ENCODE assay signal across 22 cellular contexts in the genomic region with DNA sequence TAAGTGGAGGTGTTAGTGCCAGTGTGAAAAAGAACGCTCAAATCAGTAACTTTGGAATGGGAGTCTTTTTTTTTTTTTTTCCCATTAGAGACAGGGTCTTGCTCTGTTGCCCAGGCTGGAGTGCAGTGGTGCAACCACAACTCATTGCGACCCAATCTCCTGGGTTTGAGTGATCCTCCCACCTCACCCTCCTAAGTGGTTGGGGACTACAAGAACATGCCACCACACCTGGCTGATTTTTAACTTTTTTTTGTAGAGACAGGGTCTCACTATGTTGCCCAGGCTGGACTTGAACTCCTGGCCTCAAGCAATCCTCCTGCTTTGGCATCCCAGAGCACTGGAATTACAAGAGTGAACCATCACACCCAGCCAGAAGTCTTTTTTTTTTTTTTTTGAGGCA. TPM values are rescaled to one million over a fixed set of nuclear protein-coding genes. Genes with fewer than 3 reads are reported as not detected.
DNase-seq lines count a peak whose midpoint lies in the region; ATAC-seq, FAIRE-seq and TF ChIP-seq lines count a peak whose summit lies in the region.
"Had no signal": no experiment of that assay in that cellular context is flagged by ENCODE, and none has a peak within 500 bp of the region (broad histone marks: within the 10 kb centered on the region; RNA-seq: fewer than 3 reads in every experiment).

No MANE protein-coding gene starts in this region.

- peak overlapping the region; percentile 54 for H4K12ac ChIP-seq in trophoblast cell (ENCODE audit: low read depth, low read length)

- ATAC-seq in HepG2 (no peak), right lobe of liver (no peak), WTC11 (no peak)
- ATAC-seq: GM12878 had no signal

- no peak for TF ChIP-seq CTCF in HepG2 (CRISPR knock-in tag; IDR thresholded peaks at IDR 0.05)
- no peak for TF ChIP-seq CTCF in right lobe of liver (IDR thresholded peaks at IDR 0.05)
- no peak for TF ChIP-seq CTCF in WTC11 (IDR thresholded peaks at IDR 0.05)

- H3K36me3 Mint-ChIP-seq in WTC11: peaks cover 7% of the 10 kb centered on the region

- H3K14ac ChIP-seq in trophoblast cell (ENCODE audit: low read length): no peak overlapping the region

- FAIRE-seq in HepG2 (lab: Jason Lieb, UNC): no peak
- FAIRE-seq: A204.1, D721Med, GM12878, H1 had no signal

- H4K20me1 ChIP-seq in HepG2 (ENCODE audit: insufficient read depth, low read length): peaks cover 18% of the 10 kb centered on the region
- peaks cover 6% of the 10 kb centered on the region; the same call in 1 of the 2 replicates for H4K20me1 ChIP-seq in GM23248 (ENCODE audit: insufficient read depth)

- H3K9me3 ChIP-seq in HepG2 (ENCODE audit: low read length): no peaks in the 10 kb centered on the region
- H3K9me3 ChIP-seq in right lobe of liver: no peaks in the 10 kb centered on the region
- H3K9me3 ChIP-seq in trophoblast cell (ENCODE audit: insufficient read depth, low read depth, low read length): no peaks in the 10 kb centered on the region
- no peaks in the 10 kb centered on the region for H3K9me3 ChIP-seq in GM23248 (ENCODE audit: low read depth)
- H3K9me3 ChIP-seq: BLaER1 had no signal

- H2BK12ac ChIP-seq in trophoblast cell (ENCODE audit: low read length): no peak overlapping the region

- TF ChIP-seq POLR2A in HepG2 (IDR thresholded peaks at IDR 0.05; ENCODE audit: insufficient read depth in 1 of 2, low read depth in 2 of 2, low read length in 2 of 2) (no peak), right lobe of liver (IDR thresholded peaks at IDR 0.05) (no peak)

- no peak for TF ChIP-seq RAD21 in HepG2 (CRISPR knock-in tag; IDR thresholded peaks at IDR 0.05)

- no peak overlapping the region for H3K4me2 ChIP-seq in HepG2 (ENCODE audit: low read depth, low read length)
- H3K4me2 ChIP-seq in trophoblast cell (ENCODE audit: low read length): no peak overlapping the region
- no peak overlapping the region for H3K4me2 ChIP-seq in GM23248 (ENCODE audit: unreplicated experiment)
- H3K4me2 ChIP-seq: BLaER1 had no signal

- no peak overlapping the region for H3K18ac ChIP-seq in trophoblast cell (ENCODE audit: low read length)

- peaks cover 31% of the 10 kb centered on the region for H3F3A ChIP-seq in GM23248 (ENCODE audit: insufficient read depth)

- CTCF ChIA-PET in HepG2 (lab: Yijun Ruan, JAX; ENCODE audit: low intra/inter-chr PET ratio, low total read pairs): no interaction called here
- CTCF ChIA-PET in WTC11 (lab: Charles Lee): interaction anchor here (0.6 kb wide), 1 partner anchor 10 kb away, joined by 3 read pairs; no protein-coding TSS in a partner anchor

- H2AFZ ChIP-seq in HepG2 (ENCODE audit: low read length): no peak overlapping the region
- H2AFZ ChIP-seq in trophoblast cell (ENCODE audit: insufficient read depth, low read length, poor library complexity): no peak overlapping the region
- no peak overlapping the region for H2AFZ ChIP-seq in GM23248

- H3K4me3 Mint-ChIP-seq in WTC11: no peak overlapping the region
- H3K4me3 Mint-ChIP-seq: B cell; CD8-positive, alpha-beta memory T cell had no signal

- no peak overlapping the region for H2AK5ac ChIP-seq in trophoblast cell (ENCODE audit: low read length)

- H3K27ac Mint-ChIP-seq in WTC11: no peak overlapping the region
- H3K27ac Mint-ChIP-seq: B cell; CD4-positive, CD25-positive, alpha-beta regulatory T cell had no signal

- H3K79me1 ChIP-seq in trophoblast cell (ENCODE audit: low read length): no peaks in the 10 kb centered on the region

- H3K9me2 ChIP-seq in GM23248 (ENCODE audit: insufficient read depth): no peaks in the 10 kb centered on the region

- H3K36me3 ChIP-seq in HepG2 (replicated peaks in 1 of 2; ENCODE audit: control insufficient read depth in 1 of 2, insufficient read depth in 2 of 2, low read length in 2 of 2) (peaks cover 15 to 62% of the 10 kb centered on the region in 2 experiments), right lobe of liver (peaks cover 2 to 13% (median 8%) of the 10 kb centered on the region in 4 donors), trophoblast cell (ENCODE audit: control insufficient read depth in 1 of 2, insufficient read depth in 2 of 2, low read length in 2 of 2) (peaks cover 11 to 12% of the 10 kb centered on the region in 2 experiments), GM23248 (ENCODE audit: low read depth) (peaks cover 19% of the 10 kb centered on the region; the same call in 1 of the 2 replicates)

- H3K27me3 ChIP-seq in HepG2 (ENCODE audit: control insufficient read depth in 1 of 2, insufficient read depth in 2 of 2, low read length in 2 of 2) (no peaks in the 10 kb centered on the region), right lobe of liver (no peaks in the 10 kb centered on the region), trophoblast cell (ENCODE audit: insufficient read depth, low read length) (no peaks in the 10 kb centered on the region), GM23248 (replicated peaks; ENCODE audit: insufficient read depth) (no peaks in the 10 kb centered on the region)
- H3K27me3 ChIP-seq: BLaER1 had no signal

- no peak overlapping the region for H3K23ac ChIP-seq in trophoblast cell (ENCODE audit: low read length)

- no peak overlapping the region for H3K27ac ChIP-seq in HepG2 (ENCODE audit: extremely low read length, insufficient read depth, low read length)
- no peak overlapping the region for H3K27ac ChIP-seq in right lobe of liver
- no peak overlapping the region for H3K27ac ChIP-seq in trophoblast cell (ENCODE audit: low read depth, low read length)
- no peak overlapping the region for H3K27ac ChIP-seq in GM23248
- H3K27ac ChIP-seq: 22Rv1, BLaER1, C4-2B had no signal

- no peaks in the 10 kb centered on the region for H3K4me1 ChIP-seq in HepG2 (ENCODE audit: insufficient read depth, low read length)
- H3K4me1 ChIP-seq in right lobe of liver: no peaks in the 10 kb centered on the region
- H3K4me1 ChIP-seq in trophoblast cell (ENCODE audit: control insufficient read depth in 1 of 2, insufficient read depth in 2 of 2, low read length in 2 of 2): no peaks in the 10 kb centered on the region
- peaks cover 30% of the 10 kb centered on the region for H3K4me1 ChIP-seq in GM23248 (ENCODE audit: insufficient read depth)
- H3K4me1 ChIP-seq: BLaER1 had no signal

- H3K9ac ChIP-seq in HepG2 (ENCODE audit: insufficient read depth, low read depth, low read length): no peak overlapping the region
- no peak overlapping the region for H3K9ac ChIP-seq in trophoblast cell (ENCODE audit: low read length)
- no peak overlapping the region for H3K9ac ChIP-seq in GM23248
- H3K9ac ChIP-seq: BLaER1 had no signal

- TF ChIP-seq EP300 in HepG2 (IDR thresholded peaks at IDR 0.05; ENCODE audit: low read depth in 2 of 2, low read length in 2 of 2) (no peak), HepG2 (CRISPR knock-in tag; IDR thresholded peaks at IDR 0.05; ENCODE audit: borderline replicate concordance) (no peak)

- H3K4me1 Mint-ChIP-seq in WTC11: peaks cover 18% of the 10 kb centered on the region

- H3K79me2 ChIP-seq in HepG2 (ENCODE audit: insufficient read depth, low read length) (peaks cover 58% of the 10 kb centered on the region), trophoblast cell (ENCODE audit: control insufficient read depth, insufficient read depth, low read length, poor library complexity) (no peaks in the 10 kb centered on the region), GM23248 (ENCODE audit: insufficient read depth) (peaks cover 100% of the 10 kb centered on the region)

- no TSS peak for BruUV-seq in HepG2 (replicated peaks; lab: Mats Ljungman, UMichigan)

- H3K9me3 Mint-ChIP-seq in WTC11: no peaks in the 10 kb centered on the region
- H3K9me3 Mint-ChIP-seq: CD4-positive, CD25-positive, alpha-beta regulatory T cell; CD8-positive, alpha-beta memory T cell had no signal

- in situ Hi-C loops in HepG2 (cut with HindIII; ENCODE audit: extremely low pct_ligation_motif_present, low pct_unique_long_range_greater_than_20kb): no loop called here
- in situ Hi-C loops in GM23248 (cut with MboI): no loop called here

- intact Hi-C loops in HepG2 (cut with micrococcal nuclease; ENCODE audit: unreplicated experiment): no loop called here
- intact Hi-C loops in right lobe of liver (cut with DNase I): no loop called here

- H3K4me3 ChIP-seq in HepG2 (replicated peaks in 1 of 3; ENCODE audit: insufficient read depth in 1 of 3, low read depth in 2 of 3, low read length in 3 of 3) (no peak overlapping the region), right lobe of liver (no peak overlapping the region), trophoblast cell (ENCODE audit: low read depth, low read length) (no peak overlapping the region), GM23248 (no peak overlapping the region)
- H3K4me3 ChIP-seq: BLaER1, GM12878 had no signal

- no peak overlapping the region for H2BK120ac ChIP-seq in trophoblast cell (ENCODE audit: insufficient read depth, low read length, poor library complexity)

- 100% methylated on average over 2 of the region's 2 CpGs for WGBS in HepG2 (ENCODE audit: low lambda C conversion rate)
- 94% methylated on average over 2 of the region's 2 CpGs for WGBS in right lobe of liver (ENCODE audit: insufficient coverage, low coverage, low lambda C conversion rate, missing lambda C conversion rate)
- no CpG with 5 or more reads among the region's 2 CpGs for WGBS in trophoblast cell (ENCODE audit: extremely low coverage, insufficient coverage, insufficient read length)
- WGBS in GM23248 (ENCODE audit: low coverage in 1 of 2, low lambda C conversion rate in 2 of 2, missing lambda C conversion rate in 2 of 2), 2 experiments: 96 to 98% methylated on average over 2 of the region's 2 CpGs

- POLR2A ChIA-PET in HepG2 (lab: Yijun Ruan, JAX): interaction anchor here (1.9 kb wide), 1 partner anchor 20 kb away, joined by 5 read pairs; a partner anchor contains a TSS
- POLR2A ChIA-PET in WTC11 (lab: Charles Lee): no interaction called here

- no peak overlapping the region for H4K8ac ChIP-seq in trophoblast cell (ENCODE audit: low read depth, low read length)

- no peaks in the 10 kb centered on the region for H3K27me3 Mint-ChIP-seq in WTC11 (ENCODE audit: low read depth)
- H3K27me3 Mint-ChIP-seq: B cell; CD4-positive, CD25-positive, alpha-beta regulatory T cell; CD8-positive, alpha-beta memory T cell had no signal

- no peak overlapping the region for H3K4ac ChIP-seq in trophoblast cell (ENCODE audit: low read depth, low read length)

- DNase-seq in HepG2 (ENCODE audit: low spot score) (no peak), right lobe of liver (no peak), WTC11 (ENCODE audit: low spot score) (no peak), trophoblast cell (no peak), SIG-M5 (lab: John Stamatoyannopoulos, UW) (no peak), GM23248 (no peak)
- DNase-seq: CD4-positive, CD25-positive, alpha-beta regulatory T cell; CD8-positive, alpha-beta memory T cell; DMS 273 treated with DMSO at 0.1 percent for 48 hours; DMS79; EL; GDM1; H7; HCEC 1CT had no signal

- H2BK5ac ChIP-seq in trophoblast cell (ENCODE audit: low read depth, low read length, poor library complexity): no peak overlapping the region

- no peak overlapping the region for H4K91ac ChIP-seq in trophoblast cell (ENCODE audit: low read depth, low read length)

RNA-seq across cellular contexts. Expression of a gene that starts 19.7 kb away (rescaled TPM):
- total RNA-seq in HepG2 (2016; rRNA removed; fragmentation: Illumina TruSeq; extraction: Trizol): 12.6 and 16.4 TPM in 2 replicates
- 8.1 and 10.9 TPM in 2 replicates for total RNA-seq in HepG2 (2016; cell fraction: cytosol; rRNA removed; fragmentation: Illumina TruSeq; extraction: Trizol; ENCODE audit: low read depth)
- total RNA-seq in HepG2 (2016; cell fraction: insoluble cytoplasmic fraction; rRNA removed; fragmentation: Illumina TruSeq; extraction: Trizol): 12.6 and 15.5 TPM in 2 replicates
- total RNA-seq in HepG2 (2016; cell fraction: membrane; rRNA removed; fragmentation: Illumina TruSeq; extraction: Trizol): 11.0 and 12.1 TPM in 2 replicates
- 16.5 and 18.6 TPM in 2 replicates for total RNA-seq in HepG2 (2016; cell fraction: nucleus; rRNA removed; fragmentation: Illumina TruSeq; extraction: Trizol)
- polyA plus RNA-seq in HepG2 (2011; rRNA removed): 9.9 TPM in 2 replicates
- 6.1 and 8.1 TPM in 2 replicates for polyA plus RNA-seq in HepG2 (2011; cell fraction: cytosol; rRNA removed)
- 11.4 and 11.9 TPM in 2 replicates for polyA plus RNA-seq in HepG2 (2011; cell fraction: nucleus; rRNA removed)
- 11.4 and 11.7 TPM in 2 replicates for polyA plus RNA-seq in HepG2 (2012)
- polyA plus RNA-seq in HepG2 (2016; cell fraction: cytosol; fragmentation: Illumina TruSeq; extraction: Trizol; ENCODE audit: low read depth): 0.65 and 0.83 TPM in 2 replicates
- polyA plus RNA-seq in HepG2 (2016; cell fraction: insoluble cytoplasmic fraction; fragmentation: Illumina TruSeq; extraction: Trizol; ENCODE audit: low read depth): 11.7 and 12.4 TPM in 2 replicates
- polyA plus RNA-seq in HepG2 (2016; cell fraction: membrane; fragmentation: Illumina TruSeq; extraction: Trizol; ENCODE audit: low read depth): 2.1 and 2.4 TPM in 2 replicates
- polyA plus RNA-seq in HepG2 (2016; cell fraction: nucleus; fragmentation: Illumina TruSeq; extraction: Trizol; ENCODE audit: insufficient read depth, low read depth): 19.1 and 22.3 TPM in 2 replicates
- polyA minus RNA-seq in HepG2 (2011; rRNA and poly(A)+ RNA removed; ENCODE audit: low replicate concordance): 15.2 and 18.5 TPM in 2 replicates
- polyA minus RNA-seq in HepG2 (2011; cell fraction: cytosol; rRNA and poly(A)+ RNA removed): 17.5 and 19.1 TPM in 2 replicates
- 46.6 and 53.5 TPM in 2 replicates for polyA minus RNA-seq in HepG2 (2011; cell fraction: nucleus; rRNA and poly(A)+ RNA removed)
- total RNA-seq in right lobe of liver: 10 to 100 TPM in 5 of 6 experiments, 1 to 10 TPM in 1; 9.5 to 16.6 (median 10.9) TPM
- 21.4 to 24.2 TPM (median 21.8 TPM) in 3 replicates for total RNA-seq in WTC11 (2021)
- 8.8 and 8.9 TPM in 2 replicates for polyA plus RNA-seq in trophoblast cell (2013)
- total RNA-seq in GM23248 (2014; rRNA removed; shearing (Covaris generic)): 18.1 and 20.2 TPM in 2 replicates
- 11.5 and 12.8 TPM in 2 replicates for polyA plus RNA-seq in GM23248 (2016; fragmentation: Nextera tagmentation; extraction: Ambion mirVana)

RNA-seq across cellular contexts. Expression of a gene that starts 48.2 kb away (rescaled TPM):
- total RNA-seq in HepG2 (2016; rRNA removed; fragmentation: Illumina TruSeq; extraction: Trizol) (85.1 and 148 TPM in 2 replicates), right lobe of liver (10 to 100 TPM in 5 of 6 experiments, 1 to 10 TPM in 1; 8.8 to 15.9 (median 12.1) TPM), WTC11 (2021) (79.1 to 84.5 TPM (median 83.5 TPM) in 3 replicates)
- total RNA-seq in HepG2 (2016; cell fraction: cytosol; rRNA removed; fragmentation: Illumina TruSeq; extraction: Trizol; ENCODE audit: low read depth): 12.9 and 14.6 TPM in 2 replicates
- 88.2 and 150 TPM in 2 replicates for total RNA-seq in HepG2 (2016; cell fraction: insoluble cytoplasmic fraction; rRNA removed; fragmentation: Illumina TruSeq; extraction: Trizol)
- total RNA-seq in HepG2 (2016; cell fraction: membrane; rRNA removed; fragmentation: Illumina TruSeq; extraction: Trizol): 37.4 and 44.8 TPM in 2 replicates
- total RNA-seq in HepG2 (2016; cell fraction: nucleus; rRNA removed; fragmentation: Illumina TruSeq; extraction: Trizol): 50.3 and 56.3 TPM in 2 replicates
- polyA plus RNA-seq in HepG2 (2011; rRNA removed) (33.0 and 38.9 TPM in 2 replicates), GM23248 (2016; fragmentation: Nextera tagmentation; extraction: Ambion mirVana) (16.1 and 16.4 TPM in 2 replicates)
- polyA plus RNA-seq in HepG2 (2011; cell fraction: cytosol; rRNA removed): 16.9 and 17.1 TPM in 2 replicates
- polyA plus RNA-seq in HepG2 (2011; cell fraction: nucleus; rRNA removed): 20.9 and 25.1 TPM in 2 replicates
- polyA plus RNA-seq in HepG2 (2012): 20.9 and 26.3 TPM in 2 replicates
- 4.1 and 4.3 TPM in 2 replicates for polyA plus RNA-seq in HepG2 (2016; cell fraction: cytosol; fragmentation: Illumina TruSeq; extraction: Trizol; ENCODE audit: low read depth)
- polyA plus RNA-seq in HepG2 (2016; cell fraction: insoluble cytoplasmic fraction; fragmentation: Illumina TruSeq; extraction: Trizol; ENCODE audit: low read depth): 65.8 and 72.7 TPM in 2 replicates
- 14.1 and 16.4 TPM in 2 replicates for polyA plus RNA-seq in HepG2 (2016; cell fraction: membrane; fragmentation: Illumina TruSeq; extraction: Trizol; ENCODE audit: low read depth)
- polyA plus RNA-seq in HepG2 (2016; cell fraction: nucleus; fragmentation: Illumina TruSeq; extraction: Trizol; ENCODE audit: insufficient read depth, low read depth): 49.9 and 50.1 TPM in 2 replicates
- polyA minus RNA-seq in HepG2 (2011; rRNA and poly(A)+ RNA removed; ENCODE audit: low replicate concordance): 92.6 and 112 TPM in 2 replicates
- 55.7 and 62.7 TPM in 2 replicates for polyA minus RNA-seq in HepG2 (2011; cell fraction: cytosol; rRNA and poly(A)+ RNA removed)
- 44.9 and 55.3 TPM in 2 replicates for polyA minus RNA-seq in HepG2 (2011; cell fraction: nucleus; rRNA and poly(A)+ RNA removed)
- polyA plus RNA-seq in trophoblast cell (2013): 24.0 and 24.7 TPM in 2 replicates
- 35.8 and 58.0 TPM in 2 replicates for total RNA-seq in GM23248 (2014; rRNA removed; shearing (Covaris generic))

RNA-seq across cellular contexts. Expression of a gene that starts 49.7 kb away (rescaled TPM):
- 25.3 and 31.2 TPM in 2 replicates for total RNA-seq in HepG2 (2016; rRNA removed; fragmentation: Illumina TruSeq; extraction: Trizol)
- total RNA-seq in HepG2 (2016; cell fraction: cytosol; rRNA removed; fragmentation: Illumina TruSeq; extraction: Trizol; ENCODE audit: low read depth): 10.4 and 11.0 TPM in 2 replicates
- 23.4 and 33.3 TPM in 2 replicates for total RNA-seq in HepG2 (2016; cell fraction: insoluble cytoplasmic fraction; rRNA removed; fragmentation: Illumina TruSeq; extraction: Trizol)
- total RNA-seq in HepG2 (2016; cell fraction: membrane; rRNA removed; fragmentation: Illumina TruSeq; extraction: Trizol): 11.0 and 11.6 TPM in 2 replicates
- 17.1 and 17.8 TPM in 2 replicates for total RNA-seq in HepG2 (2016; cell fraction: nucleus; rRNA removed; fragmentation: Illumina TruSeq; extraction: Trizol)
- 11.4 and 14.8 TPM in 2 replicates for polyA plus RNA-seq in HepG2 (2011; rRNA removed)
- polyA plus RNA-seq in HepG2 (2011; cell fraction: cytosol; rRNA removed): 6.7 and 9.1 TPM in 2 replicates
- 6.9 and 8.6 TPM in 2 replicates for polyA plus RNA-seq in HepG2 (2011; cell fraction: nucleus; rRNA removed)
- 13.2 and 16.3 TPM in 2 replicates for polyA plus RNA-seq in HepG2 (2012)
- 4.5 and 5.5 TPM in 2 replicates for polyA plus RNA-seq in HepG2 (2016; cell fraction: cytosol; fragmentation: Illumina TruSeq; extraction: Trizol; ENCODE audit: low read depth)
- polyA plus RNA-seq in HepG2 (2016; cell fraction: insoluble cytoplasmic fraction; fragmentation: Illumina TruSeq; extraction: Trizol; ENCODE audit: low read depth): 28.1 and 31.5 TPM in 2 replicates
- 5.3 and 6.0 TPM in 2 replicates for polyA plus RNA-seq in HepG2 (2016; cell fraction: membrane; fragmentation: Illumina TruSeq; extraction: Trizol; ENCODE audit: low read depth)
- polyA plus RNA-seq in HepG2 (2016; cell fraction: nucleus; fragmentation: Illumina TruSeq; extraction: Trizol; ENCODE audit: insufficient read depth, low read depth): 22.4 and 25.3 TPM in 2 replicates
- polyA minus RNA-seq in HepG2 (2011; rRNA and poly(A)+ RNA removed; ENCODE audit: low replicate concordance): 4.5 and 8.0 TPM in 2 replicates
- 11.1 and 11.4 TPM in 2 replicates for polyA minus RNA-seq in HepG2 (2011; cell fraction: cytosol; rRNA and poly(A)+ RNA removed)
- 24.8 and 26.4 TPM in 2 replicates for polyA minus RNA-seq in HepG2 (2011; cell fraction: nucleus; rRNA and poly(A)+ RNA removed)
- 1 to 10 TPM; 3.5 to 6.9 (median 5.7) TPM for total RNA-seq in right lobe of liver
- 16.0 to 18.1 TPM (median 16.1 TPM) in 3 replicates for total RNA-seq in WTC11 (2021)
- polyA plus RNA-seq in trophoblast cell (2013): 14.8 and 15.5 TPM in 2 replicates
- 30.9 and 34.8 TPM in 2 replicates for total RNA-seq in GM23248 (2014; rRNA removed; shearing (Covaris generic))
- polyA plus RNA-seq in GM23248 (2016; fragmentation: Nextera tagmentation; extraction: Ambion mirVana): 27.1 and 28.4 TPM in 2 replicates

RNA-seq across cellular contexts. Expression of a gene that starts 51.4 kb away (rescaled TPM):
- total RNA-seq in HepG2 (2016; rRNA removed; fragmentation: Illumina TruSeq; extraction: Trizol): 134 and 169 TPM in 2 replicates
- total RNA-seq in HepG2 (2016; cell fraction: cytosol; rRNA removed; fragmentation: Illumina TruSeq; extraction: Trizol; ENCODE audit: low read depth): 60.5 and 63.6 TPM in 2 replicates
- total RNA-seq in HepG2 (2016; cell fraction: insoluble cytoplasmic fraction; rRNA removed; fragmentation: Illumina TruSeq; extraction: Trizol): 127 and 165 TPM in 2 replicates
- total RNA-seq in HepG2 (2016; cell fraction: membrane; rRNA removed; fragmentation: Illumina TruSeq; extraction: Trizol): 55.2 and 56.6 TPM in 2 replicates
- 108 and 132 TPM in 2 replicates for total RNA-seq in HepG2 (2016; cell fraction: nucleus; rRNA removed; fragmentation: Illumina TruSeq; extraction: Trizol)
- polyA plus RNA-seq in HepG2 (2011; rRNA removed): 95.6 and 112 TPM in 2 replicates
- 126 and 132 TPM in 2 replicates for polyA plus RNA-seq in HepG2 (2011; cell fraction: cytosol; rRNA removed)
- 35.3 and 41.3 TPM in 2 replicates for polyA plus RNA-seq in HepG2 (2011; cell fraction: nucleus; rRNA removed)
- 79.1 and 111 TPM in 2 replicates for polyA plus RNA-seq in HepG2 (2012)
- polyA plus RNA-seq in HepG2 (2016; cell fraction: cytosol; fragmentation: Illumina TruSeq; extraction: Trizol; ENCODE audit: low read depth): 32.9 and 34.1 TPM in 2 replicates
- polyA plus RNA-seq in HepG2 (2016; cell fraction: insoluble cytoplasmic fraction; fragmentation: Illumina TruSeq; extraction: Trizol; ENCODE audit: low read depth): 127 and 131 TPM in 2 replicates
- 34.7 and 37.2 TPM in 2 replicates for polyA plus RNA-seq in HepG2 (2016; cell fraction: membrane; fragmentation: Illumina TruSeq; extraction: Trizol; ENCODE audit: low read depth)
- polyA plus RNA-seq in HepG2 (2016; cell fraction: nucleus; fragmentation: Illumina TruSeq; extraction: Trizol; ENCODE audit: insufficient read depth, low read depth): 205 and 218 TPM in 2 replicates
- 35.2 and 45.1 TPM in 2 replicates for polyA minus RNA-seq in HepG2 (2011; rRNA and poly(A)+ RNA removed; ENCODE audit: low replicate concordance)
- polyA minus RNA-seq in HepG2 (2011; cell fraction: cytosol; rRNA and poly(A)+ RNA removed): 59.3 and 61.4 TPM in 2 replicates
- polyA minus RNA-seq in HepG2 (2011; cell fraction: nucleus; rRNA and poly(A)+ RNA removed): 36.8 and 40.4 TPM in 2 replicates
- total RNA-seq in right lobe of liver: 10 to 100 TPM; 40.7 to 84.5 (median 47.7) TPM
- 81.0 to 90.7 TPM (median 84.5 TPM) in 3 replicates for total RNA-seq in WTC11 (2021)
- 75.3 and 78.6 TPM in 2 replicates for polyA plus RNA-seq in trophoblast cell (2013)
- total RNA-seq in GM23248 (2014; rRNA removed; shearing (Covaris generic)): 132 and 165 TPM in 2 replicates
- 183 and 184 TPM in 2 replicates for polyA plus RNA-seq in GM23248 (2016; fragmentation: Nextera tagmentation; extraction: Ambion mirVana)
